Comparison of ENCODE assay signal across 13 cellular contexts in genomic region chrX:39725928-39726619, GRCh38.
DNase-seq lines count a peak whose midpoint lies in the region; ATAC-seq and TF ChIP-seq lines count a peak whose summit lies in the region.
"Had no signal": no experiment of that assay in that cellular context is flagged by ENCODE, and none has a peak within 500 bp of the region (broad histone marks: within the 10 kb centered on the region; RNA-seq: fewer than 3 reads in every experiment).

No MANE protein-coding gene starts in this region.

- no peak for TF ChIP-seq CTCF in MCF 10A (IDR thresholded peaks at IDR 0.05; ENCODE audit: unreplicated experiment)
- no peak for TF ChIP-seq CTCF in hepatocyte (IDR thresholded peaks at IDR 0.05; ENCODE audit: poor library complexity)

- H3K9me2 ChIP-seq in hepatocyte (replicated peaks; ENCODE audit: insufficient read depth) = no peaks in the 10 kb centered on the region

- 58% methylated on average over 13 of the region's 13 CpGs for WGBS in hepatocyte (ENCODE audit: low lambda C conversion rate, missing lambda C conversion rate)

- H3K4me3 Mint-ChIP-seq in MCF 10A (ENCODE audit: unreplicated experiment) = no peak overlapping the region
- H3K4me3 Mint-ChIP-seq: activated naive CD4-positive, alpha-beta T cell treated with anti-CD3 and anti-CD28 coated beads, Interleukin-2, amount 10 ng/mL, durations not matched to agents 7 days and 5 days had no signal

- H3K27ac ChIP-seq in hepatocyte = peak overlapping the region; percentile 44
- H3K27ac ChIP-seq: ovary, SJSA1 had no signal

- H3K4me1 ChIP-seq in hepatocyte (ENCODE audit: insufficient read depth) = peaks cover 36% of the 10 kb centered on the region

- H3K27ac Mint-ChIP-seq in MCF 10A (ENCODE audit: low read depth, unreplicated experiment) = no peak overlapping the region
- H3K27ac Mint-ChIP-seq: activated naive CD4-positive, alpha-beta T cell treated with anti-CD3 and anti-CD28 coated beads, Interleukin-2, amount 10 ng/mL, durations not matched to agents 7 days and 5 days had no signal

- H2AFZ ChIP-seq in hepatocyte = no peak overlapping the region

- H3K27me3 ChIP-seq in hepatocyte = no peaks in the 10 kb centered on the region
- H3K27me3 ChIP-seq: ovary, SJSA1 had no signal

- intact Hi-C loops in MCF 10A (cut with micrococcal nuclease) = no loop called here

- H3K36me3 Mint-ChIP-seq in MCF 10A (ENCODE audit: insufficient read depth, unreplicated experiment) = no peaks in the 10 kb centered on the region
- H3K36me3 Mint-ChIP-seq: activated naive CD4-positive, alpha-beta T cell treated with anti-CD3 and anti-CD28 coated beads, Interleukin-2, amount 10 ng/mL, durations not matched to agents 7 days and 5 days had no signal

- CTCF ChIA-PET in MCF 10A (lab: Yijun Ruan, JAX) = interaction anchor here (0.6 to 1.0 kb wide), 3 partner anchors 73 to 1111 kb away, joined by 3 to 4 read pairs (median 3); no protein-coding TSS in a partner anchor

- H3K36me3 ChIP-seq in hepatocyte (replicated peaks; ENCODE audit: insufficient read depth, low read depth) = no peaks in the 10 kb centered on the region
- H3K36me3 ChIP-seq: ovary, SJSA1 had no signal

- POLR2A ChIA-PET in MCF 10A (lab: Yijun Ruan, JAX) = interaction anchor here (0.7 kb wide), 1 partner anchor 999 kb away, joined by 3 read pairs; no protein-coding TSS in a partner anchor

- H4K20me1 ChIP-seq in hepatocyte (ENCODE audit: insufficient read depth, poor library complexity, severe bottlenecking) = no peaks in the 10 kb centered on the region

- H3K4me2 ChIP-seq in hepatocyte = no peak overlapping the region

- no peak overlapping the region for H3K4me3 ChIP-seq in hepatocyte
- H3K4me3 ChIP-seq: ovary, SJSA1 had no signal

- H3K9me3 ChIP-seq in hepatocyte (ENCODE audit: low read depth) = no peaks in the 10 kb centered on the region
- H3K9me3 ChIP-seq: ovary, SJSA1 had no signal

- DNase-seq in AG08396 (ENCODE audit: low spot score) = peak; percentile 46
- peak; percentile 9 to 44 for DNase-seq in Kasumi-1 (lab: John Stamatoyannopoulos, UW)
- DNase-seq in MCF 10A (ENCODE audit: unreplicated experiment) = peak; percentile 77
- no peak for DNase-seq in hepatocyte (ENCODE audit: low spot score)
- no peak for DNase-seq in hypothalamus (lab: John Stamatoyannopoulos, UW)
- DNase-seq in superior temporal gyrus (ENCODE audit: extremely low spot score) = no peak
- no peak for DNase-seq in NCI-H1930 (lab: John Stamatoyannopoulos, UW)
- DNase-seq: activated CD4-positive, alpha-beta T cell treated with anti-CD3 and anti-CD28 coated beads, Interleukin-2, amount 50 U/mL, for 1 hour; activated naive CD4-positive, alpha-beta T cell treated with anti-CD3 and anti-CD28 coated beads, Interleukin-2, amount 10 ng/mL, durations not matched to agents 7 days and 5 days; C1 segment of cervical spinal cord had no signal

- H3K27me3 Mint-ChIP-seq in MCF 10A (ENCODE audit: insufficient read depth, unreplicated experiment) = peaks cover 49% of the 10 kb centered on the region

- H3K4me1 Mint-ChIP-seq in MCF 10A (ENCODE audit: insufficient read depth, unreplicated experiment) = peaks cover 19% of the 10 kb centered on the region

- H3K9me3 Mint-ChIP-seq in MCF 10A (ENCODE audit: unreplicated experiment) = no peaks in the 10 kb centered on the region

- no peaks in the 10 kb centered on the region for H3K79me2 ChIP-seq in hepatocyte

- no peak for ATAC-seq in GM21576 (IDR thresholded peaks at IDR 0.05; ENCODE audit: unreplicated experiment)

- no TSS peak for BruUV-seq in MCF 10A (replicated peaks; lab: Mats Ljungman, UMichigan)

Comparison
In these comparisons a context has a peak if more than half of its experiments do, and no peak if none do; other contexts are left out.
1. DNase-seq: peak in AG08396 (single experiment), Kasumi-1 (2 of 2) and MCF 10A (single experiment); none in hepatocyte (single experiment), hypothalamus (0 of 51), superior temporal gyrus (single experiment) and NCI-H1930 (0 of 2).